Comparison of ENCODE assay signal across 8 cellular contexts in the genomic region with DNA sequence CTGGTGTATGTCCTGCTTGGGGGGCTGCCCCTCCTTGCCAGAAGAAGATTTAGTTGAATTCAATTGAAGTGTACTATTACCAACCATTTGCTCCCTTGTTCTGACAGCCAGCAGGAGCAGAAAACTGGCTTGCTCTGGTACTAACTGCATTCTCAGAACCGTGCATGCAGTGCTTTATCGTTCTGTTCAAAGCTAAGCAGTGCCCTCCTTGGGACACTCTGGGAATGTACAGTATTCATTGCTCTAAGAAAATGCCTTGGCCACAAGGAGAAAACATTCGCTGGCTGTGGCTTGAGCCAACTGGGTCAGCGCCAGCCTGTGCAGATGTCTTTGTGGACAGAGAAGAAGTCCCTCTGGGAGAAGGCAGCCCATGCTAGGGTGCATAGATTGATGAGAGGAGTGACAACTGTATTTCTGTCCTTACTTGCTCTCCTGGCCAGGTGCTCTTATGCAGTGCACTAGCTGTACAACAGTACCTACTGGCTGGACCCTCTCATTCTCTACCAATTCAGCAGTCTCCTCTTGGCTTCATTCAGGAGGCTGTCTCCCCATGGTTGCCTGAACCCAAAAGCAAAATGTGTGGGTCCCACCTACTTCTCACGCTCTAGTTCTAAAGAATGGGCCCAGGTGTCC.
DNase-seq lines count a peak whose midpoint lies in the region; ATAC-seq and TF ChIP-seq lines count a peak whose summit lies in the region.

No MANE protein-coding gene starts in this region.

- H3K36me3 ChIP-seq in brain microvascular endothelial cell (replicated peaks): no peaks in the 10 kb centered on the region
- no peaks in the 10 kb centered on the region for H3K36me3 ChIP-seq in CD4-positive, alpha-beta memory T cell (ENCODE audit: insufficient read depth, low read length)

- H3K4me3 Mint-ChIP-seq in stimulated activated effector memory CD8-positive, alpha-beta T cell treated with anti-CD3 and anti-CD28 coated beads, Interleukin-12 subunit alpha, Interleukin-12 subunit beta, amount 100 ng/mL, for 72 hours: no peak overlapping the region
- H3K4me3 Mint-ChIP-seq in CD4-positive, alpha-beta memory T cell: no peak overlapping the region

- DNase-seq in SIG-M5 treated with dmso at 0.1 percent for 504 hours (lab: John Stamatoyannopoulos, UW; ENCODE audit: unreplicated experiment): peak; percentile 30
- DNase-seq in SIG-M5 (lab: John Stamatoyannopoulos, UW): no peak
- DNase-seq in NCI-H2227 treated with DMSO at 0.1 percent for 48 hours (lab: John Stamatoyannopoulos, UW): peak; percentile 73
- peak; percentile 90 for DNase-seq in brain microvascular endothelial cell
- DNase-seq in inferior parietal cortex (ENCODE audit: extremely low spot score): peak; percentile 81
- no peak for DNase-seq in stimulated activated effector memory CD8-positive, alpha-beta T cell treated with anti-CD3 and anti-CD28 coated beads, Interleukin-12 subunit alpha, Interleukin-12 subunit beta, amount 100 ng/mL, for 72 hours (ENCODE audit: low spot score in 2 of 2)
- DNase-seq in T-helper 1 cell: no peak
- no peak for DNase-seq in CD4-positive, alpha-beta memory T cell

- intact Hi-C loops in CD4-positive, alpha-beta memory T cell (cut with micrococcal nuclease): no loop called here

- ATAC-seq in stimulated activated effector memory CD8-positive, alpha-beta T cell treated with anti-CD3 and anti-CD28 coated beads, Interleukin-12 subunit alpha, Interleukin-12 subunit beta, amount 100 ng/mL, for 72 hours: peak; percentile 43

- CTCF ChIA-PET in CD4-positive, alpha-beta memory T cell (lab: Charles Lee; ENCODE audit: partially characterized antibody): no interaction called here

- in situ Hi-C loops in brain microvascular endothelial cell (cut with HindIII; ENCODE audit: low pct_ligation_motif_present, low sequenced_read_pairs): no loop called here

- H3K36me3 Mint-ChIP-seq in stimulated activated effector memory CD8-positive, alpha-beta T cell treated with anti-CD3 and anti-CD28 coated beads, Interleukin-12 subunit alpha, Interleukin-12 subunit beta, amount 100 ng/mL, for 72 hours: no peaks in the 10 kb centered on the region
- H3K36me3 Mint-ChIP-seq in CD4-positive, alpha-beta memory T cell: no peaks in the 10 kb centered on the region

- H3K4me1 ChIP-seq in CD4-positive, alpha-beta memory T cell (ENCODE audit: insufficient read depth, low read length): no peaks in the 10 kb centered on the region

- POLR2A ChIA-PET in CD4-positive, alpha-beta memory T cell (lab: Charles Lee; ENCODE audit: partially characterized antibody): no interaction called here

- H3K27me3 Mint-ChIP-seq in CD4-positive, alpha-beta memory T cell: peaks cover 0 to 7% of the 10 kb centered on the region in 2 donors

- H3K4me1 Mint-ChIP-seq in stimulated activated effector memory CD8-positive, alpha-beta T cell treated with anti-CD3 and anti-CD28 coated beads, Interleukin-12 subunit alpha, Interleukin-12 subunit beta, amount 100 ng/mL, for 72 hours: peaks cover 3% of the 10 kb centered on the region
- peaks cover under 1 to 5% (median 2%) of the 10 kb centered on the region in 4 donors for H3K4me1 Mint-ChIP-seq in CD4-positive, alpha-beta memory T cell

- TF ChIP-seq CTCF in brain microvascular endothelial cell (IDR thresholded peaks at IDR 0.05; ENCODE audit: low read depth, low read length, missing control alignments): peak; percentile 79

- H3K27me3 ChIP-seq in brain microvascular endothelial cell (replicated peaks): no peaks in the 10 kb centered on the region
- H3K27me3 ChIP-seq in CD4-positive, alpha-beta memory T cell (ENCODE audit: insufficient read depth, low read length): no peaks in the 10 kb centered on the region

- H3K27ac ChIP-seq in brain microvascular endothelial cell: no peak overlapping the region
- H3K27ac ChIP-seq in CD4-positive, alpha-beta memory T cell (ENCODE audit: low read depth, low read length): no peak overlapping the region

- H3K9me3 Mint-ChIP-seq in stimulated activated effector memory CD8-positive, alpha-beta T cell treated with anti-CD3 and anti-CD28 coated beads, Interleukin-12 subunit alpha, Interleukin-12 subunit beta, amount 100 ng/mL, for 72 hours: no peaks in the 10 kb centered on the region
- peaks cover 0 to 2% (median 0%) of the 10 kb centered on the region in 8 donors for H3K9me3 Mint-ChIP-seq in CD4-positive, alpha-beta memory T cell

- H3K9me3 ChIP-seq in CD4-positive, alpha-beta memory T cell (ENCODE audit: control insufficient read depth in 1 of 2, low read length in 2 of 2): no peaks in the 10 kb centered on the region

- H3K27ac Mint-ChIP-seq in stimulated activated effector memory CD8-positive, alpha-beta T cell treated with anti-CD3 and anti-CD28 coated beads, Interleukin-12 subunit alpha, Interleukin-12 subunit beta, amount 100 ng/mL, for 72 hours: no peak overlapping the region
- no peak overlapping the region for H3K27ac Mint-ChIP-seq in CD4-positive, alpha-beta memory T cell

- H3K4me3 ChIP-seq in brain microvascular endothelial cell (ENCODE audit: low read depth, low read length): no peak overlapping the region
- no peak overlapping the region for H3K4me3 ChIP-seq in CD4-positive, alpha-beta memory T cell (ENCODE audit: low read length in 2 of 2)

Comparison
In these comparisons a context has a peak if more than half of its experiments do, and no peak if none do; other contexts are left out.
1. DNase-seq: peak in SIG-M5 treated with dmso at 0.1 percent for 504 hours (single experiment), NCI-H2227 treated with DMSO at 0.1 percent for 48 hours (single experiment), brain microvascular endothelial cell (single experiment) and inferior parietal cortex (single experiment); none in SIG-M5 (single experiment), stimulated activated effector memory CD8-positive, alpha-beta T cell treated with anti-CD3 and anti-CD28 coated beads, Interleukin-12 subunit alpha, Interleukin-12 subunit beta, amount 100 ng/mL, for 72 hours (0 of 2), T-helper 1 cell (0 of 5) and CD4-positive, alpha-beta memory T cell (0 of 5).